ENCODE assay signal across 16 cellular contexts in the genomic region with DNA sequence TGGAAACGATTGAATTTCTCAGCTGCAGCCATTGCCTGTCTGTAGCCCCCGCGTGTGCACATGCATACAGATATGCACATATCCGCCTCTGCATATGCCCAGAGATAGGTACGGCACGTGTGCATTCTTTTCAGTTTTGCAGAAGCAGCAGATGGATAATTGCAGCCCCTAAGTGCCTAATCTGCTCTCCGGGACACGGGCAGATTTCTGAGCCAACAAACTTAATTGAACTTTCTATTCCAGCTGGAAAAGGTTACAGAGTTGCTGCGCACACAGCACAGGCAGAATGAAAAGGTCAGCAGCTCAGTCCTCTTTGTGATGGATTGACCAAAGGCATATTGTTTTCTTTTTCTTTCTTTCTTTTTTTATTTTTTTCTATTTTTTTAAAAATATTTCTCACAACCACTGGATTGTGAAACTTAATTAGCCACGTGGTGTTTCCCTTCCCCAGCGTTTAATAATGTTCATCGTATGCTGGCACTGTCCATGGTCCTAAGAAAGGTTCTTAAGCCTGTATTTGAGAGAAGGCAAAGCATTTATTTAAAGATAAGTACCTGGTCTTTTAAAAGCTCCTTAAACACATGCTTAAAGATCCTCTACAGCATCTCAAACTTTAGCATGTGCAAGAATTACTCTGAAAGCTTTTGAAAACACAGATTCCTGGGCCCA.
DNase-seq lines count a peak whose midpoint lies in the region; ATAC-seq, FAIRE-seq and TF ChIP-seq lines count a peak whose summit lies in the region.
"Had no signal": no experiment of that assay in that cellular context is flagged by ENCODE, and none has a peak within 500 bp of the region (broad histone marks: within the 10 kb centered on the region; RNA-seq: fewer than 3 reads in every experiment).

No MANE protein-coding gene starts in this region.

- H3K4me1 ChIP-seq in SK-N-SH (ENCODE audit: control insufficient read depth in 1 of 2, insufficient read depth in 2 of 2, low read depth in 1 of 2, low read length in 1 of 2) (no peaks in the 10 kb centered on the region; a peak in 1 of 4 replicates), hepatocyte (ENCODE audit: insufficient read depth) (no peaks in the 10 kb centered on the region)

- no peaks in the 10 kb centered on the region for H3F3A ChIP-seq in SK-N-SH (replicated peaks; ENCODE audit: insufficient read depth)

- no peak for TF ChIP-seq RAD21 in SK-N-SH (IDR thresholded peaks at IDR 0.05; ENCODE audit: low read length)

- H3K9me3 ChIP-seq in SK-N-SH (no peaks in the 10 kb centered on the region), hepatocyte (ENCODE audit: low read depth) (no peaks in the 10 kb centered on the region)

- no peak for TF ChIP-seq CTCF in SK-N-SH (IDR thresholded peaks at IDR 0.05)
- TF ChIP-seq CTCF in hepatocyte (IDR thresholded peaks at IDR 0.05; ENCODE audit: poor library complexity): no peak
- TF ChIP-seq CTCF in WTC11 (IDR thresholded peaks at IDR 0.05): no peak

- WGBS in SK-N-SH (ENCODE audit: low lambda C conversion rate): 25% methylated on average over 12 of the region's 12 CpGs
- WGBS in hepatocyte (ENCODE audit: low lambda C conversion rate, missing lambda C conversion rate): 67% methylated on average over 12 of the region's 12 CpGs

- no peak overlapping the region for H2AFZ ChIP-seq in SK-N-SH (ENCODE audit: low read depth)
- H2AFZ ChIP-seq in hepatocyte: no peak overlapping the region

- TF ChIP-seq EP300 in SK-N-SH (IDR thresholded peaks at IDR 0.05; ENCODE audit: borderline replicate concordance in 1 of 2, low read depth in 1 of 2, low read length in 1 of 2): no peak

- no peak overlapping the region for H3K27ac ChIP-seq in SK-N-SH (ENCODE audit: low read depth in 2 of 2, low read length in 1 of 2)
- H3K27ac ChIP-seq in hepatocyte: no peak overlapping the region

- peaks cover 14% of the 10 kb centered on the region for H3K9me3 Mint-ChIP-seq in WTC11
- H3K9me3 Mint-ChIP-seq: activated B cell treated with CpG ODN at 0.5 μM for 24 hours had no signal

- no peaks in the 10 kb centered on the region; the same call in 1 of the 2 replicates for H3K27me3 Mint-ChIP-seq in WTC11 (ENCODE audit: low read depth)
- H3K27me3 Mint-ChIP-seq: activated B cell treated with CpG ODN at 0.5 μM for 24 hours had no signal

- H3K79me2 ChIP-seq in SK-N-SH (ENCODE audit: insufficient read depth) (no peaks in the 10 kb centered on the region), hepatocyte (no peaks in the 10 kb centered on the region)

- ATAC-seq in SK-N-SH treated with all-trans-retinoic acid at 6 μM for 48 hours: no peak
- no peak for ATAC-seq in WTC11
- ATAC-seq in HG03342 (IDR thresholded peaks at IDR 0.05; ENCODE audit: unreplicated experiment): no peak

- no peaks in the 10 kb centered on the region for H3K4me1 Mint-ChIP-seq in WTC11
- H3K4me1 Mint-ChIP-seq: activated B cell treated with CpG ODN at 0.5 μM for 24 hours had no signal

- no peak overlapping the region for H3K4me3 ChIP-seq in SK-N-SH (ENCODE audit: low read depth in 2 of 2, low read length in 1 of 2)
- H3K4me3 ChIP-seq in hepatocyte: no peak overlapping the region
- H3K4me3 ChIP-seq: lung had no signal

- H3K27me3 ChIP-seq in SK-N-SH (ENCODE audit: insufficient read depth) (no peaks in the 10 kb centered on the region), hepatocyte (no peaks in the 10 kb centered on the region)

- H3K4me3 Mint-ChIP-seq in WTC11: no peak overlapping the region
- H3K4me3 Mint-ChIP-seq: activated B cell treated with CpG ODN at 0.5 μM for 24 hours had no signal

- H3K36me3 ChIP-seq in SK-N-SH (replicated peaks in 1 of 2; ENCODE audit: control insufficient read depth in 1 of 2, insufficient read depth in 2 of 2, low read length in 1 of 2): no peaks in the 10 kb centered on the region
- no peaks in the 10 kb centered on the region for H3K36me3 ChIP-seq in hepatocyte (replicated peaks; ENCODE audit: insufficient read depth, low read depth)

- no peak for FAIRE-seq in urothelium cell line (lab: Jason Lieb, UNC)
- FAIRE-seq: GM12891 had no signal

- H3K4me2 ChIP-seq in SK-N-SH (no peak overlapping the region), hepatocyte (no peak overlapping the region)

- no peaks in the 10 kb centered on the region for H3K36me3 Mint-ChIP-seq in WTC11

- CTCF ChIA-PET in SK-N-SH (lab: Yijun Ruan, JAX): interaction anchor here (1.0 kb wide), 1 partner anchor 11 kb away, joined by 3 read pairs; no protein-coding TSS in a partner anchor
- CTCF ChIA-PET in WTC11 (lab: Charles Lee): no interaction called here

- no peak overlapping the region for H3K9ac ChIP-seq in SK-N-SH

- H3K9me2 ChIP-seq in SK-N-SH: no peaks in the 10 kb centered on the region
- H3K9me2 ChIP-seq in hepatocyte (replicated peaks; ENCODE audit: insufficient read depth): no peaks in the 10 kb centered on the region

- DNase-seq in SK-N-SH: peak; percentile 27
- peak; percentile 7 for DNase-seq in RPMI8226
- DNase-seq in hepatocyte (ENCODE audit: low spot score): peak; percentile 61
- DNase-seq in urothelium cell line (ENCODE audit: low spot score): peak; percentile 16
- DNase-seq in NCI-H1417 treated with DMSO at 0.1 percent for 48 hours (lab: John Stamatoyannopoulos, UW): no peak
- no peak for DNase-seq in WTC11 (ENCODE audit: low spot score)
- DNase-seq: activated B cell treated with CpG ODN at 0.5 μM for 24 hours; activated T-cell treated with anti-CD3 and anti-CD28 coated beads for 4 hours; DND-41; effector CD4-positive, alpha-beta T cell; NCI-H2081; occipital lobe had no signal

- POLR2A ChIA-PET in SK-N-SH (lab: Yijun Ruan, JAX) (no interaction called here), WTC11 (lab: Charles Lee) (no interaction called here)

- H3K27ac Mint-ChIP-seq in WTC11: no peak overlapping the region
- H3K27ac Mint-ChIP-seq: activated B cell treated with CpG ODN at 0.5 μM for 24 hours had no signal

- H4K20me1 ChIP-seq in SK-N-SH (ENCODE audit: insufficient read depth): no peaks in the 10 kb centered on the region
- no peaks in the 10 kb centered on the region for H4K20me1 ChIP-seq in hepatocyte (ENCODE audit: insufficient read depth, poor library complexity, severe bottlenecking)

TF ChIP-seq in SK-N-SH, 30 proteins besides CTCF, POLR2A, EP300 and RAD21 (continues in another document):
- TF ChIP-seq RFX5 (IDR thresholded peaks at IDR 0.05; ENCODE audit: low read length): no peak

TF ChIP-seq in SK-N-SH treated with all-trans-retinoic acid at 6 μM for 48 hours, 23 proteins besides CTCF, POLR2A, EP300 and RAD21 (continues in another document):
- TF ChIP-seq ZNF70 (CRISPR knock-in tag; IDR thresholded peaks at IDR 0.05) (no peak), ARNTL (CRISPR knock-in tag; IDR thresholded peaks at IDR 0.05; ENCODE audit: borderline replicate concordance, low read depth) (no peak), RARB (CRISPR knock-in tag; IDR thresholded peaks at IDR 0.05) (no peak), ZC3H10 (CRISPR knock-in tag; IDR thresholded peaks at IDR 0.05) (no peak), CSDC2 (CRISPR knock-in tag; IDR thresholded peaks at IDR 0.05) (no peak), GLIS3 (CRISPR knock-in tag; IDR thresholded peaks at IDR 0.05) (no peak), ZFP3 (CRISPR knock-in tag; IDR thresholded peaks at IDR 0.05) (no peak), ISL1 (CRISPR knock-in tag; IDR thresholded peaks at IDR 0.05) (no peak), BACH2 (CRISPR knock-in tag; IDR thresholded peaks at IDR 0.05; ENCODE audit: borderline replicate concordance) (no peak), PPARA (CRISPR knock-in tag; IDR thresholded peaks at IDR 0.05; ENCODE audit: borderline replicate concordance) (no peak)
- TF ChIP-seq, protein P1, sequence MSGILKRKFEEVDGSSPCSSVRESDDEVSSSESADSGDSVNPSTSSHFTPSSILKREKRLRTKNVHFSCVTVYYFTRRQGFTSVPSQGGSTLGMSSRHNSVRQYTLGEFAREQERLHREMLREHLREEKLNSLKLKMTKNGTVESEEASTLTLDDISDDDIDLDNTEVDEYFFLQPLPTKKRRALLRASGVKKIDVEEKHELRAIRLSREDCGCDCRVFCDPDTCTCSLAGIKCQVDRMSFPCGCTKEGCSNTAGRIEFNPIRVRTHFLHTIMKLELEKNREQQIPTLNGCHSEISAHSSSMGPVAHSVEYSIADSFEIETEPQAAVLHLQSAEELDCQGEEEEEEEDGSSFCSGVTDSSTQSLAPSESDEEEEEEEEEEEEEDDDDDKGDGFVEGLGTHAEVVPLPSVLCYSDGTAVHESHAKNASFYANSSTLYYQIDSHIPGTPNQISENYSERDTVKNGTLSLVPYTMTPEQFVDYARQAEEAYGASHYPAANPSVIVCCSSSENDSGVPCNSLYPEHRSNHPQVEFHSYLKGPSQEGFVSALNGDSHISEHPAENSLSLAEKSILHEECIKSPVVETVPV (CRISPR knock-in tag; IDR thresholded peaks at IDR 0.05): no peak

TF ChIP-seq in WTC11, 78 proteins besides CTCF, POLR2A, EP300 and RAD21:
- TF ChIP-seq, protein P2, sequence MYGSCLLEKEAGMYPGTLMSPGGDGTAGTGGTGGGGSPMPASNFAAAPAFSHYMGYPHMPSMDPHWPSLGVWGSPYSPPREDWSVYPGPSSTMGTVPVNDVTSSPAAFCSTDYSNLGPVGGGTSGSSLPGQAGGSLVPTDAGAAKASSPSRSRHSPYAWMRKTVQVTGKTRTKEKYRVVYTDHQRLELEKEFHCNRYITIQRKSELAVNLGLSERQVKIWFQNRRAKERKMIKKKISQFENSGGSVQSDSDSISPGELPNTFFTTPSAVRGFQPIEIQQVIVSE (CRISPR knock-in tag; IDR thresholded peaks at IDR 0.05; ENCODE audit: borderline replicate concordance): no peak
- TF ChIP-seq CREB1 (CRISPR knock-in tag; IDR thresholded peaks at IDR 0.05) (no peak), GRHL2 (CRISPR knock-in tag; IDR thresholded peaks at IDR 0.05; ENCODE audit: insufficient replicate concordance, severe bottlenecking) (no peak), SP1 (CRISPR knock-in tag; conservative IDR thresholded peaks at IDR 0.05) (no peak), TCF7 (CRISPR knock-in tag; IDR thresholded peaks at IDR 0.05; ENCODE audit: low read depth) (no peak), NFYB (CRISPR knock-in tag; conservative IDR thresholded peaks at IDR 0.05; ENCODE audit: low read depth) (no peak), OVOL2 (CRISPR knock-in tag; IDR thresholded peaks at IDR 0.05; ENCODE audit: borderline replicate concordance) (no peak), RELA (CRISPR knock-in tag; IDR thresholded peaks at IDR 0.05; ENCODE audit: borderline replicate concordance) (no peak)
- TF ChIP-seq, protein P3, sequence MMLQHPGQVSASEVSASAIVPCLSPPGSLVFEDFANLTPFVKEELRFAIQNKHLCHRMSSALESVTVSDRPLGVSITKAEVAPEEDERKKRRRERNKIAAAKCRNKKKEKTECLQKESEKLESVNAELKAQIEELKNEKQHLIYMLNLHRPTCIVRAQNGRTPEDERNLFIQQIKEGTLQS (CRISPR knock-in tag; conservative IDR thresholded peaks at IDR 0.05): no peak
TF ChIP-seq in WTC11: peak in this region for 0.

Comparison
In these comparisons a context has a peak if more than half of its experiments do, and no peak if none do; other contexts are left out.
1. DNase-seq: peak in SK-N-SH (single experiment), RPMI8226 (single experiment), hepatocyte (single experiment) and urothelium cell line (single experiment); none in NCI-H1417 treated with DMSO at 0.1 percent for 48 hours (single experiment) and WTC11 (single experiment).